8 cellular contexts compared by ENCODE assay signal in genomic region chr7:66739477-66739876, GRCh38. TPM values are rescaled to one million over a fixed set of nuclear protein-coding genes. Genes with fewer than 3 reads are reported as not detected.
DNase-seq lines count a peak whose midpoint lies in the region; ATAC-seq, FAIRE-seq and TF ChIP-seq lines count a peak whose summit lies in the region.

No MANE protein-coding gene starts in this region.

- TF ChIP-seq CTCF in SU-DHL-6 (IDR thresholded peaks at IDR 0.05; ENCODE audit: insufficient read depth, low read length, poor library complexity, severe bottlenecking) (no peak), fibroblast of villous mesenchyme (IDR thresholded peaks at IDR 0.05; ENCODE audit: insufficient read depth, low read depth, low read length) (no peak)

- peaks cover 3% of the 10 kb centered on the region; the same call in 1 of the 2 replicates for H4K20me1 ChIP-seq in SU-DHL-6 (ENCODE audit: low read depth, low read length)

- H3K4me1 ChIP-seq in HAP-1 (no peaks in the 10 kb centered on the region), aorta (ENCODE audit: control insufficient read depth in 1 of 2, insufficient read depth in 2 of 2, low read length in 2 of 2) (no peaks in the 10 kb centered on the region)

- H3K36me3 ChIP-seq in HAP-1 (replicated peaks) (peaks cover 7% of the 10 kb centered on the region; the same call in 1 of the 2 replicates), SU-DHL-6 (ENCODE audit: low read length) (no peaks in the 10 kb centered on the region), aorta (ENCODE audit: control insufficient read depth in 1 of 2, insufficient read depth in 2 of 2, low read length in 1 of 2) (no peaks in the 10 kb centered on the region)

- peak overlapping the region; percentile 92 for H3K9ac ChIP-seq in SU-DHL-6 (ENCODE audit: low read length)

- H3K9me3 ChIP-seq in HAP-1 (no peaks in the 10 kb centered on the region; the same call in none of the 2 replicates), SU-DHL-6 (ENCODE audit: insufficient read depth, low read length) (no peaks in the 10 kb centered on the region), aorta (ENCODE audit: control insufficient read depth, low read length) (no peaks in the 10 kb centered on the region)

- no peak overlapping the region for H2AFZ ChIP-seq in SU-DHL-6 (ENCODE audit: low read depth, low read length, severe bottlenecking)

- intact Hi-C loops in aorta (cut with DNase I) = no loop called here

- peak in 1 of 2 experiments; percentile 5 for DNase-seq in HAP-1 (ENCODE audit: low spot score in 2 of 2)
- peak; percentile 47 for DNase-seq in fibroblast of villous mesenchyme (ENCODE audit: low read depth)
- DNase-seq in NCI-H1105 (lab: John Stamatoyannopoulos, UW) = no peak
- DNase-seq in H54 (ENCODE audit: insufficient read length, low spot score) = no peak
- DNase-seq in aorta = no peak

- H3K9me2 ChIP-seq in SU-DHL-6 (replicated peaks; ENCODE audit: insufficient read depth, low read length) = no peaks in the 10 kb centered on the region

- H3K4me3 ChIP-seq in HAP-1 (peak overlapping the region; percentile 94), SU-DHL-6 (ENCODE audit: insufficient read depth, low read length, poor library complexity, severe bottlenecking) (peak overlapping the region; percentile 82), fibroblast of villous mesenchyme (ENCODE audit: low read depth, low read length) (peak overlapping the region; percentile 90), skin epidermis (peak overlapping the region; percentile 62 to 89 (median 83)), aorta (ENCODE audit: low read length in 2 of 2) (peak overlapping the region in 1 of 2 donors; percentile 73)

- H3K27me3 ChIP-seq in HAP-1 (ENCODE audit: low read depth) (no peaks in the 10 kb centered on the region), SU-DHL-6 (ENCODE audit: low read length) (no peaks in the 10 kb centered on the region), aorta (ENCODE audit: control insufficient read depth in 1 of 2, insufficient read depth in 2 of 2, low read length in 1 of 2) (no peaks in the 10 kb centered on the region)

- peaks cover 60% of the 10 kb centered on the region for H3K79me2 ChIP-seq in SU-DHL-6 (ENCODE audit: insufficient read depth, low read length)

- no peak for ATAC-seq in HG03139 (IDR thresholded peaks at IDR 0.05; ENCODE audit: unreplicated experiment)
- no peak for ATAC-seq in aorta (ENCODE audit: low FRiP score)

- H3F3A ChIP-seq in SU-DHL-6 (ENCODE audit: insufficient read depth) = peaks cover 35% of the 10 kb centered on the region

- H3K27ac ChIP-seq in SU-DHL-6 (ENCODE audit: low read depth, low read length) (peak overlapping the region; percentile 72), skin epidermis (peak overlapping the region in 20 of 21 experiments; percentile 85 to 100 (median 94)), aorta (ENCODE audit: low read depth in 1 of 2, low read length in 2 of 2) (no peak overlapping the region)

- FAIRE-seq in H54 (lab: Jason Lieb, UNC) = no peak

- no peak for TF ChIP-seq POLR2A in H54 (IDR thresholded peaks at IDR 0.05; ENCODE audit: low read depth, low read length)

- in situ Hi-C loops in HAP-1 (cut with MboI; ENCODE audit: low sequenced_read_pairs) = no loop called here

- 86 to 88% methylated on average over 14 of the region's 14 CpGs for WGBS in aorta, 2 donors

- peak overlapping the region; percentile 68 for H3K4me2 ChIP-seq in SU-DHL-6 (ENCODE audit: low read depth, low read length, poor library complexity, severe bottlenecking)

RNA-seq across cellular contexts. Expression of gene RABGEF1, which starts 1.1 kb away (rescaled TPM):
- total RNA-seq in fibroblast of villous mesenchyme (43.8 and 61.7 TPM in 2 replicates), aorta (10 to 100 TPM; 30.3 to 38.0 TPM)
- 10 to 100 TPM in 1 of 2 donors, 1 to 10 TPM in 1; 8.9 to 20.9 TPM for polyA plus RNA-seq in aorta

Comparison
In these comparisons a context has a peak if more than half of its experiments do, and no peak if none do; other contexts are left out.
1. H3K27ac ChIP-seq: peak in SU-DHL-6 (single experiment) and skin epidermis (20 of 21); none in aorta (0 of 2).